In genomic region chr11:327581-327923, GRCh38 we compare ENCODE assay signal across 1 cellular context.
TF ChIP-seq lines count a peak whose summit lies in the region.

No MANE protein-coding gene starts in this region.

TF ChIP-seq in H1, 55 proteins besides CTCF, POLR2A, EP300 and RAD21:
- TF ChIP-seq TEAD4 (IDR thresholded peaks at IDR 0.05; ENCODE audit: low read depth, low read length): no peak
- TF ChIP-seq SP2 (IDR thresholded peaks at IDR 0.05; ENCODE audit: low read length): no peak
- TF ChIP-seq SP4 (IDR thresholded peaks at IDR 0.05; ENCODE audit: low read length): no peak
- TF ChIP-seq CHD1 (IDR thresholded peaks at IDR 0.05; ENCODE audit: low read depth, low read length): no peak
- no peak for TF ChIP-seq POLR2AphosphoS5 (IDR thresholded peaks at IDR 0.05; ENCODE audit: low read depth, low read length)
- TF ChIP-seq EZH2 (IDR thresholded peaks at IDR 0.05; ENCODE audit: low read depth, low read length, severe bottlenecking): no peak
